Comparison of ENCODE assay signal across 8 cellular contexts in genomic region chr3:184417619-184418327, GRCh38. TPM values are rescaled to one million over a fixed set of nuclear protein-coding genes. Genes with fewer than 3 reads are reported as not detected.
DNase-seq lines count a peak whose midpoint lies in the region; ATAC-seq and TF ChIP-seq lines count a peak whose summit lies in the region.

No MANE protein-coding gene starts in this region.

- H3K27me3 ChIP-seq in AG04450 (ENCODE audit: control insufficient read depth, insufficient read depth, low read length), result peaks cover 3% of the 10 kb centered on the region
- no peaks in the 10 kb centered on the region for H3K27me3 ChIP-seq in colonic mucosa
- peaks cover 4% of the 10 kb centered on the region for H3K27me3 ChIP-seq in lower lobe of right lung (ENCODE audit: low read depth)

- POLR2A ChIA-PET in AG04450 (lab: Yijun Ruan, JAX), result no interaction called here
- POLR2A ChIA-PET in activated CD4-positive, alpha-beta T cell treated with anti-CD3 and anti-CD28 coated beads, Interleukin-2, amount 10 ng/mL, durations not matched to agents 7 days and 5 days (lab: Charles Lee), result no interaction called here

- H3K27me3 Mint-ChIP-seq in activated CD4-positive, alpha-beta T cell treated with anti-CD3 and anti-CD28 coated beads, Interleukin-2, amount 10 ng/mL, durations not matched to agents 7 days and 5 days, result peaks cover 2% of the 10 kb centered on the region

- peaks cover 2% of the 10 kb centered on the region for H3K4me1 Mint-ChIP-seq in activated CD4-positive, alpha-beta T cell treated with anti-CD3 and anti-CD28 coated beads, Interleukin-2, amount 10 ng/mL, durations not matched to agents 7 days and 5 days

- H3K9ac ChIP-seq in colonic mucosa (ENCODE audit: low read depth in 2 of 2, low read length in 2 of 2), result no peak overlapping the region

- H3K4me3 ChIP-seq in AG04450 (ENCODE audit: low read depth, low read length), result no peak overlapping the region
- no peak overlapping the region for H3K4me3 ChIP-seq in colonic mucosa
- no peak overlapping the region for H3K4me3 ChIP-seq in lower lobe of right lung

- intact Hi-C loops in colonic mucosa (cut with DNase I), result loop anchor here (5.0 to 10.0 kb wide), 3 partner anchors 50 to 127 kb away; no protein-coding TSS in a partner anchor
- intact Hi-C loops in lower lobe of right lung (cut with DNase I), result no loop called here

- no peaks in the 10 kb centered on the region for H3K36me3 Mint-ChIP-seq in activated CD4-positive, alpha-beta T cell treated with anti-CD3 and anti-CD28 coated beads, Interleukin-2, amount 10 ng/mL, durations not matched to agents 7 days and 5 days (ENCODE audit: low read depth)

- H3K9me3 ChIP-seq in AG04450 (ENCODE audit: control insufficient read depth, insufficient read depth, low read length), result no peaks in the 10 kb centered on the region
- no peaks in the 10 kb centered on the region for H3K9me3 ChIP-seq in colonic mucosa
- H3K9me3 ChIP-seq in lower lobe of right lung, result no peaks in the 10 kb centered on the region

- H3K9me3 Mint-ChIP-seq in activated CD4-positive, alpha-beta T cell treated with anti-CD3 and anti-CD28 coated beads, Interleukin-2, amount 10 ng/mL, durations not matched to agents 7 days and 5 days, result no peaks in the 10 kb centered on the region

- CTCF ChIA-PET in AG04450 (lab: Charles Lee), result interaction anchor here (0.6 to 3.9 kb wide), 17 partner anchors 9 to 970 kb away, joined by 3 to 32 read pairs (median 4); no protein-coding TSS in a partner anchor
- CTCF ChIA-PET in activated CD4-positive, alpha-beta T cell treated with anti-CD3 and anti-CD28 coated beads, Interleukin-2, amount 10 ng/mL, durations not matched to agents 7 days and 5 days (lab: Charles Lee), result interaction anchor here (0.6 to 1.8 kb wide), 6 partner anchors 12 to 1862 kb away, joined by 3 to 7 read pairs (median 4); no protein-coding TSS in a partner anchor

- DNase-seq in AG04450 (ENCODE audit: low read depth, low spot score) (peak; percentile 21), NCI-H524 (lab: John Stamatoyannopoulos, UW) (peak; percentile 43 to 77), colonic mucosa (peak; percentile 79), lower lobe of right lung (peak; percentile 81)
- DNase-seq in activated CD4-positive, alpha-beta T cell treated with anti-CD3 and anti-CD28 coated beads, Interleukin-2, amount 10 ng/mL, durations not matched to agents 7 days and 5 days, result peak; percentile 77
- DNase-seq in stimulated activated CD8-positive, alpha-beta memory T cell treated with anti-CD3 and anti-CD28 coated beads, Interleukin-15, amount 100 ng/mL, for 4 hours (ENCODE audit: low read depth in 2 of 2), result peak; percentile 23 to 27

- no peak overlapping the region for H3K4me3 Mint-ChIP-seq in activated CD4-positive, alpha-beta T cell treated with anti-CD3 and anti-CD28 coated beads, Interleukin-2, amount 10 ng/mL, durations not matched to agents 7 days and 5 days

- no peaks in the 10 kb centered on the region for H3K4me1 ChIP-seq in colonic mucosa
- no peaks in the 10 kb centered on the region for H3K4me1 ChIP-seq in lower lobe of right lung

- H3K27ac ChIP-seq in AG04450 (ENCODE audit: low read depth, low read length), result no peak overlapping the region
- no peak overlapping the region for H3K27ac ChIP-seq in colonic mucosa
- H3K27ac ChIP-seq in lower lobe of right lung, result no peak overlapping the region

- no peak overlapping the region for H3K27ac Mint-ChIP-seq in activated CD4-positive, alpha-beta T cell treated with anti-CD3 and anti-CD28 coated beads, Interleukin-2, amount 10 ng/mL, durations not matched to agents 7 days and 5 days

- TF ChIP-seq CTCF in AG04450 (IDR thresholded peaks at IDR 0.05; ENCODE audit: low read depth, low read length) (peak; percentile 98), colonic mucosa (IDR thresholded peaks at IDR 0.05) (peak; percentile 89), lower lobe of right lung (IDR thresholded peaks at IDR 0.05) (peak; percentile 92)

- H3K36me3 ChIP-seq in colonic mucosa (no peaks in the 10 kb centered on the region), lower lobe of right lung (no peaks in the 10 kb centered on the region)

- peak; percentile 48 for ATAC-seq in GM18870 (IDR thresholded peaks at IDR 0.05; ENCODE audit: unreplicated experiment)
- ATAC-seq in HG03378 (IDR thresholded peaks at IDR 0.05; ENCODE audit: unreplicated experiment), result peak; percentile 74
- peak; percentile 92 to 95 for ATAC-seq in lower lobe of right lung

RNA-seq across cellular contexts. Expression of gene CHRD, which starts 37.9 kb away (rescaled TPM):
- polyA plus RNA-seq in AG04450 (2011; rRNA removed), result 0.11 and 0.12 TPM in 2 replicates
- 0.09 and 0.14 TPM in 2 replicates for polyA minus RNA-seq in AG04450 (2011; rRNA and poly(A)+ RNA removed)
- not detected for total RNA-seq in activated CD4-positive, alpha-beta T cell treated with anti-CD3 and anti-CD28 coated beads, Interleukin-2, amount 10 ng/mL, durations not matched to agents 7 days and 5 days
- total RNA-seq in colonic mucosa (1 to 10 TPM; 2.0 TPM), lower lobe of right lung (4.1 TPM)

RNA-seq across cellular contexts. Expression of gene THPO, which starts 39.8 kb away (rescaled TPM):
- polyA plus RNA-seq in AG04450 (2011; rRNA removed), result 0.06 TPM in 1 of 2 replicates, not detected in the other
- not detected in 2 replicates for polyA minus RNA-seq in AG04450 (2011; rRNA and poly(A)+ RNA removed)
- not detected for total RNA-seq in activated CD4-positive, alpha-beta T cell treated with anti-CD3 and anti-CD28 coated beads, Interleukin-2, amount 10 ng/mL, durations not matched to agents 7 days and 5 days
- total RNA-seq in colonic mucosa, result under 1 TPM in 1 of 2 donors, not detected in 1; 0.17 TPM
- total RNA-seq in lower lobe of right lung, result 0.24 TPM

RNA-seq across cellular contexts. Expression of gene POLR2H, which starts 56.3 kb away (rescaled TPM):
- polyA plus RNA-seq in AG04450 (2011; rRNA removed), result 81.2 and 94.4 TPM in 2 replicates
- polyA minus RNA-seq in AG04450 (2011; rRNA and poly(A)+ RNA removed), result 36.9 and 42.9 TPM in 2 replicates
- 10 to 100 TPM; 74.4 to 79.9 TPM for total RNA-seq in activated CD4-positive, alpha-beta T cell treated with anti-CD3 and anti-CD28 coated beads, Interleukin-2, amount 10 ng/mL, durations not matched to agents 7 days and 5 days
- 100 to 1,000 TPM in 1 of 2 donors, 10 to 100 TPM in 1; 98.2 to 130 TPM for total RNA-seq in colonic mucosa
- total RNA-seq in lower lobe of right lung, result 53.3 TPM

RNA-seq across cellular contexts. Expression of gene CLCN2, which starts 56.4 kb away (rescaled TPM):
- polyA plus RNA-seq in AG04450 (2011; rRNA removed), result 1.7 and 2.1 TPM in 2 replicates
- 6.6 and 7.0 TPM in 2 replicates for polyA minus RNA-seq in AG04450 (2011; rRNA and poly(A)+ RNA removed)
- 1 to 10 TPM; 3.0 to 3.6 TPM for total RNA-seq in activated CD4-positive, alpha-beta T cell treated with anti-CD3 and anti-CD28 coated beads, Interleukin-2, amount 10 ng/mL, durations not matched to agents 7 days and 5 days
- total RNA-seq in colonic mucosa (10 to 100 TPM; 61.1 to 71.6 TPM), lower lobe of right lung (4.4 TPM)

Comparison
In these comparisons a context has a peak if more than half of its experiments do, and no peak if none do; other contexts are left out.
1. DNase-seq: peak in every context shown above with its lines; median percentile 81 in lower lobe of right lung; 79 in colonic mucosa; 77 in activated CD4-positive, alpha-beta T cell treated with anti-CD3 and anti-CD28 coated beads, Interleukin-2, amount 10 ng/mL, durations not matched to agents 7 days and 5 days; 60 in NCI-H524; 25 in stimulated activated CD8-positive, alpha-beta memory T cell treated with anti-CD3 and anti-CD28 coated beads, Interleukin-15, amount 100 ng/mL, for 4 hours; 21 in AG04450.